In genomic region chr11:128559496-128560103, GRCh38 we compare ENCODE assay signal across 18 cellular contexts. TPM values are rescaled to one million over a fixed set of nuclear protein-coding genes. Genes with fewer than 3 reads are reported as not detected.
DNase-seq lines count a peak whose midpoint lies in the region; ATAC-seq, FAIRE-seq and TF ChIP-seq lines count a peak whose summit lies in the region.
"Had no signal": no experiment of that assay in that cellular context is flagged by ENCODE, and none has a peak within 500 bp of the region (broad histone marks: within the 10 kb centered on the region; RNA-seq: fewer than 3 reads in every experiment).

No MANE protein-coding gene starts in this region.

- no peaks in the 10 kb centered on the region for H3K27me3 Mint-ChIP-seq in T-helper 17 cell
- H3K27me3 Mint-ChIP-seq: CD4-positive, alpha-beta T cell had no signal

- peak; percentile 66 for FAIRE-seq in GM12891 (lab: Jason Lieb, UNC)

- peak overlapping the region; percentile 22 for H3K27ac Mint-ChIP-seq in T-helper 17 cell
- H3K27ac Mint-ChIP-seq: CD4-positive, alpha-beta T cell had no signal

- H3K4me3 Mint-ChIP-seq in T-helper 17 cell: no peak overlapping the region
- H3K4me3 Mint-ChIP-seq: CD4-positive, alpha-beta T cell had no signal

- peaks cover 11% of the 10 kb centered on the region for H3K4me1 Mint-ChIP-seq in T-helper 17 cell

- peak; percentile 17 for DNase-seq in NK-92 treated with Interleukin-12 subunit alpha and Interleukin-12 subunit beta, amount 100 ng/mL, for 24 hours (lab: John Stamatoyannopoulos, UW)
- no peak for DNase-seq in NK-92 (lab: John Stamatoyannopoulos, UW; ENCODE audit: unreplicated experiment)
- no peak for DNase-seq in GM12891 (ENCODE audit: insufficient read length, low spot score)
- no peak for DNase-seq in T-helper 17 cell
- DNase-seq in NCI-H748 treated with DMSO at 0.1 percent for 48 hours (lab: John Stamatoyannopoulos, UW): no peak
- DNase-seq in AG20443 (ENCODE audit: low spot score): no peak
- DNase-seq in omental fat pad (ENCODE audit: low spot score): no peak
- DNase-seq: activated CD8-positive, alpha-beta memory T cell treated with anti-CD3 and anti-CD28 coated beads, Interleukin-2, amount 50 U/mL, for 4 hours; amniotic stem cell; CD4-positive, alpha-beta T cell; left ventricle myocardium inferior; MV-4-11; NCI-H82; ovary; SW 1271; upper lobe of left lung; WERI-Rb-1 had no signal

- no peak for TF ChIP-seq POLR2A in GM12891 (IDR thresholded peaks at IDR 0.05; ENCODE audit: low read depth, low read length)

- no peak for TF ChIP-seq CTCF in omental fat pad (IDR thresholded peaks at IDR 0.05)

- H3K36me3 Mint-ChIP-seq in T-helper 17 cell (ENCODE audit: low read depth): peaks cover 4% of the 10 kb centered on the region

- H3K9me3 ChIP-seq in T-helper 17 cell (ENCODE audit: control insufficient read depth, low read length, poor library complexity, severe bottlenecking): no peaks in the 10 kb centered on the region
- H3K9me3 ChIP-seq: left ventricle myocardium inferior, ovary, upper lobe of left lung had no signal

- ATAC-seq in HG02642 (IDR thresholded peaks at IDR 0.05; ENCODE audit: poor library complexity, unreplicated experiment): peak; percentile 42
- ATAC-seq in T-helper 17 cell: no peak
- no peak for ATAC-seq in omental fat pad (ENCODE audit: low FRiP score)

TF ChIP-seq in GM12891, 5 proteins besides CTCF, POLR2A, EP300 and RAD21:
- TF ChIP-seq PAX5 (IDR thresholded peaks at IDR 0.05; ENCODE audit: insufficient read depth, low read length, severe bottlenecking) (no peak), TAF1 (IDR thresholded peaks at IDR 0.05; ENCODE audit: low read depth, low read length) (no peak), POLR2AphosphoS5 (IDR thresholded peaks at IDR 0.05; ENCODE audit: low read depth, low read length) (no peak), SPI1 (IDR thresholded peaks at IDR 0.05; ENCODE audit: low read depth, low read length) (no peak)

RNA-seq across cellular contexts. Expression of gene ETS1, which starts 27.8 kb away (rescaled TPM):
- polyA plus RNA-seq in GM12891 (2012; ENCODE audit: low read depth, missing spikeins): 59.5 TPM
- total RNA-seq in T-helper 17 cell: 100 to 1,000 TPM; 670 to 745 TPM
- total RNA-seq in omental fat pad: 100 to 1,000 TPM in 3 of 4 donors, 10 to 100 TPM in 1; 72.4 to 211 (median 165) TPM
